Comparison of ENCODE assay signal across 13 cellular contexts in the genomic region with DNA sequence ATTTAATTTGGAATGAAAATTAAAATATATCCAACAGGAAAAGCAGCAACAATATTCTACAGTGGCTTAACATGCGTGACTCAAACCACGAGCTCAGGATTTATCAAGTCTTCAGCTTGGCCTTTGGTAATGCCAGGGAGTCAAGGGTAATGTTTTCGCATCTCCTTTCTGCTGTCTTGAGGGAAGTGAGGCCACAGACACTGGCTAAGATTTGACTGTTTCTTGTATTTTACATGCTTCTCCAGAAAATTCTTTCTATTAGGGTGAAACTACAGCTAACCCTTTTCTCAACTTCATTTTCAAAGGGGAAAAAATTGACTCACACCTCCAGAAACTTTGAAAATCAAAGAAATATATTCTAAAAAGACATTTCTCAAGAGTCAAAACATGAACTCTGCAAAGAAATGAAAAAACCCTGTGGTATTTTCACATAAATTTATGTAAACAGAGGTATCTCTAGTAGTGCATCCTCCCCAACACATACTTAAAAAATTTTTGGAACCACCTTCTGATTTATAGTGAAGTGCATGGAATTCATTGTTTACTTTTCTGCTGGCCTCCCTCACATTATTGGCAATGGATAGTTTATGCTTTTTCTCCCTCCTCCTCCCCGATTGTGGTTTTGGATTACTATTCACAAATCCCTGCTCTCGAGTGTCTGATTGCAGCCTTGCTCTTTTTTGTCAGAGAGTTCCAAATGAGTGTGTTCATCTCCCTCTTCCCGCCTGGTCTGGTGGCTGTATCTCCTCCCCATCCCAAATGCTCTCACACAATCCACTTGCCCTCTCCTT. TPM values are rescaled to one million over a fixed set of nuclear protein-coding genes. Genes with fewer than 3 reads are reported as not detected.
DNase-seq lines count a peak whose midpoint lies in the region; ATAC-seq and TF ChIP-seq lines count a peak whose summit lies in the region.
"Had no signal": no experiment of that assay in that cellular context is flagged by ENCODE, and none has a peak within 500 bp of the region (broad histone marks: within the 10 kb centered on the region; RNA-seq: fewer than 3 reads in every experiment).

No MANE protein-coding gene starts in this region.

- intact Hi-C loops in MCF 10A (cut with micrococcal nuclease) = no loop called here
- intact Hi-C loops in breast epithelium (cut with DNase I; ENCODE audit: low total_unique reads) = no loop called here
- intact Hi-C loops in thyroid gland (cut with DNase I) = no loop called here

- no peaks in the 10 kb centered on the region for H3K27me3 ChIP-seq in breast epithelium
- H3K27me3 ChIP-seq in RWPE2 (ENCODE audit: insufficient read depth, poor library complexity, severe bottlenecking) = no peaks in the 10 kb centered on the region
- H3K27me3 ChIP-seq in thyroid gland = no peaks in the 10 kb centered on the region

- H3K9me3 Mint-ChIP-seq in MCF 10A (ENCODE audit: unreplicated experiment) = no peaks in the 10 kb centered on the region
- H3K9me3 Mint-ChIP-seq: CD8-positive, alpha-beta memory T cell; central memory CD8-positive, alpha-beta T cell had no signal

- H3K36me3 Mint-ChIP-seq in MCF 10A (ENCODE audit: insufficient read depth, unreplicated experiment) = peaks cover 7% of the 10 kb centered on the region

- TF ChIP-seq CTCF in MCF 10A (IDR thresholded peaks at IDR 0.05; ENCODE audit: unreplicated experiment) (no peak), breast epithelium (IDR thresholded peaks at IDR 0.05) (no peak), RWPE2 (IDR thresholded peaks at IDR 0.05; ENCODE audit: poor library complexity, severe bottlenecking) (no peak), thyroid gland (IDR thresholded peaks at IDR 0.05) (no peak)

- no peak overlapping the region for H3K4me3 ChIP-seq in breast epithelium
- no peak overlapping the region for H3K4me3 ChIP-seq in RWPE2 (ENCODE audit: severe bottlenecking)
- no peak overlapping the region for H3K4me3 ChIP-seq in thyroid gland (replicated peaks in 1 of 3)
- H3K4me3 ChIP-seq: K562 had no signal

- no peak overlapping the region for H3K27ac Mint-ChIP-seq in MCF 10A (ENCODE audit: low read depth, unreplicated experiment)

- H3K9me3 ChIP-seq in breast epithelium (no peaks in the 10 kb centered on the region), RWPE2 (ENCODE audit: severe bottlenecking) (peaks cover 1% of the 10 kb centered on the region), thyroid gland (no peaks in the 10 kb centered on the region)

- POLR2A ChIA-PET in MCF 10A (lab: Yijun Ruan, JAX) = interaction anchor here (0.7 to 1.6 kb wide), 3 partner anchors 10 to 68 kb away, joined by 3 to 4 read pairs (median 4); no protein-coding TSS in a partner anchor

- H3K4me1 Mint-ChIP-seq in MCF 10A (ENCODE audit: insufficient read depth, unreplicated experiment) = peaks cover 26% of the 10 kb centered on the region
- H3K4me1 Mint-ChIP-seq: central memory CD8-positive, alpha-beta T cell had no signal

- 77% methylated on average over 6 of the region's 6 CpGs for WGBS in thyroid gland, 2 donors

- H3K27ac ChIP-seq in breast epithelium (no peak overlapping the region), RWPE2 (ENCODE audit: poor library complexity, severe bottlenecking) (no peak overlapping the region), thyroid gland (no peak overlapping the region)

- H3K27me3 Mint-ChIP-seq in MCF 10A (ENCODE audit: insufficient read depth, unreplicated experiment) = no peaks in the 10 kb centered on the region
- H3K27me3 Mint-ChIP-seq: CD8-positive, alpha-beta memory T cell; central memory CD8-positive, alpha-beta T cell had no signal

- DNase-seq in MCF 10A (ENCODE audit: unreplicated experiment) = peak; percentile 17
- DNase-seq in breast epithelium (ENCODE audit: low spot score in 2 of 2) = no peak
- no peak for DNase-seq in RWPE2 (ENCODE audit: low spot score)
- DNase-seq in fibroblast of the conjunctiva (ENCODE audit: low read depth) = peak; percentile 8
- no peak for DNase-seq in mesenteric fat pad (ENCODE audit: low spot score)
- no peak for DNase-seq in NCI-H2029 treated with DMSO at 0.1 percent for 48 hours (lab: John Stamatoyannopoulos, UW)
- no peak for DNase-seq in thyroid gland
- DNase-seq: activated CD8-positive, alpha-beta memory T cell treated with anti-CD3 and anti-CD28 coated beads for 24 hours; CD8-positive, alpha-beta memory T cell; glutamatergic neuron had no signal

- BruUV-seq in MCF 10A (replicated peaks; lab: Mats Ljungman, UMichigan) = no TSS peak

- TF ChIP-seq POLR2A in breast epithelium (IDR thresholded peaks at IDR 0.05) (no peak), thyroid gland (IDR thresholded peaks at IDR 0.05) (no peak)

- H3K4me3 Mint-ChIP-seq in MCF 10A (ENCODE audit: unreplicated experiment) = no peak overlapping the region
- H3K4me3 Mint-ChIP-seq: CD8-positive, alpha-beta memory T cell; central memory CD8-positive, alpha-beta T cell had no signal

- ATAC-seq in RWPE2 (ENCODE audit: low read depth) = 0 out of 3 replicates have a peak, but pooled peaks have one; percentile 9
- no peak for ATAC-seq in HG03571 (IDR thresholded peaks at IDR 0.05; ENCODE audit: unreplicated experiment)
- ATAC-seq: K562 had no signal

- no peaks in the 10 kb centered on the region for H3K4me1 ChIP-seq in breast epithelium
- peaks cover 16% of the 10 kb centered on the region for H3K4me1 ChIP-seq in RWPE2 (ENCODE audit: insufficient read depth, poor library complexity, severe bottlenecking)
- no peaks in the 10 kb centered on the region for H3K4me1 ChIP-seq in thyroid gland

- H3K36me3 ChIP-seq in breast epithelium (no peaks in the 10 kb centered on the region), RWPE2 (ENCODE audit: low read depth) (no peaks in the 10 kb centered on the region), thyroid gland (no peaks in the 10 kb centered on the region)

- CTCF ChIA-PET in MCF 10A (lab: Yijun Ruan, JAX) = interaction anchor here (0.6 to 2.6 kb wide), 8 partner anchors 13 to 728 kb away, joined by 3 to 9 read pairs (median 4); no protein-coding TSS in a partner anchor

RNA-seq across cellular contexts. Expression of gene DPP4, which starts 48.7 kb away (rescaled TPM):
- total RNA-seq in MCF 10A (2022) = not detected in 2 replicates
- 10 to 100 TPM in 2 of 3 donors, 1 to 10 TPM in 1; 7.5 to 17.3 (median 11.8) TPM for total RNA-seq in breast epithelium
- total RNA-seq in mesenteric fat pad = 6.9 TPM
- total RNA-seq in thyroid gland = 10 to 100 TPM in 1 of 4 donors, 1 to 10 TPM in 3; 3.0 to 12.7 (median 4.4) TPM

Comparison
In these comparisons a context has a peak if more than half of its experiments do, and no peak if none do; other contexts are left out.
1. DNase-seq: peak in MCF 10A (single experiment) and fibroblast of the conjunctiva (single experiment); none in breast epithelium (0 of 2), RWPE2 (single experiment), mesenteric fat pad (single experiment), NCI-H2029 treated with DMSO at 0.1 percent for 48 hours (single experiment) and thyroid gland (0 of 2).